11 cellular contexts compared by ENCODE assay signal in genomic region chr6:139473731-139474130, GRCh38.
DNase-seq lines count a peak whose midpoint lies in the region; ATAC-seq and TF ChIP-seq lines count a peak whose summit lies in the region.
"Had no signal": no experiment of that assay in that cellular context is flagged by ENCODE, and none has a peak within 500 bp of the region (broad histone marks: within the 10 kb centered on the region; RNA-seq: fewer than 3 reads in every experiment).

No MANE protein-coding gene starts in this region.

- no peak for ATAC-seq in lower lobe of right lung
- ATAC-seq in HG02571 (IDR thresholded peaks at IDR 0.05; ENCODE audit: unreplicated experiment) = no peak
- no peak for ATAC-seq in activated CD8-positive, alpha-beta memory T cell treated with anti-CD3 and anti-CD28 coated beads, Interleukin-2, amount 10 ng/mL, durations not matched to agents 7 days and 5 days

- no peak overlapping the region for H3K9ac ChIP-seq in HUES6 (ENCODE audit: low read length)
- H3K9ac ChIP-seq in skeletal muscle tissue (ENCODE audit: low read depth in 1 of 3, low read length in 3 of 3) = peak overlapping the region in 2 of 3 donors; percentile 19 to 40

- peaks cover 0 to 4% (median 0%) of the 10 kb centered on the region in 5 experiments for H3K9me3 Mint-ChIP-seq in brain
- H3K9me3 Mint-ChIP-seq in activated CD8-positive, alpha-beta memory T cell treated with anti-CD3 and anti-CD28 coated beads, Interleukin-2, amount 10 ng/mL, durations not matched to agents 7 days and 5 days (ENCODE audit: low read depth) = no peaks in the 10 kb centered on the region
- no peaks in the 10 kb centered on the region for H3K9me3 Mint-ChIP-seq in activated T-helper 2 cell treated with anti-CD3 and anti-CD28 coated beads, Interferon-gamma antibody, Interleukin-2, Interleukin-4, amounts not matched to agents 10 μg/mL and 5 μg/mL and 100 μg/mL, durations not matched to agents 14 hours and 24 hours and 36 hours
- H3K9me3 Mint-ChIP-seq: activated B cell treated with CpG ODN at 0.5 μM for 24 hours; CD8-positive, alpha-beta memory T cell had no signal

- no peaks in the 10 kb centered on the region for H3K36me3 ChIP-seq in HUES6 (ENCODE audit: control insufficient read depth, insufficient read depth, low read length)
- H3K36me3 ChIP-seq in lower lobe of right lung = no peaks in the 10 kb centered on the region
- no peaks in the 10 kb centered on the region for H3K36me3 ChIP-seq in skeletal muscle tissue (ENCODE audit: control insufficient read depth in 3 of 3, insufficient read depth in 3 of 3, low read length in 3 of 3)

- H3K27me3 Mint-ChIP-seq in brain = peaks cover 3% of the 10 kb centered on the region
- H3K27me3 Mint-ChIP-seq in activated CD8-positive, alpha-beta memory T cell treated with anti-CD3 and anti-CD28 coated beads, Interleukin-2, amount 10 ng/mL, durations not matched to agents 7 days and 5 days = no peaks in the 10 kb centered on the region
- H3K27me3 Mint-ChIP-seq in activated T-helper 2 cell treated with anti-CD3 and anti-CD28 coated beads, Interferon-gamma antibody, Interleukin-2, Interleukin-4, amounts not matched to agents 10 μg/mL and 5 μg/mL and 100 μg/mL, durations not matched to agents 14 hours and 24 hours and 36 hours (ENCODE audit: low read depth) = peaks cover 9% of the 10 kb centered on the region
- H3K27me3 Mint-ChIP-seq: activated B cell treated with CpG ODN at 0.5 μM for 24 hours; CD8-positive, alpha-beta memory T cell had no signal

- CTCF ChIA-PET in activated CD8-positive, alpha-beta memory T cell treated with anti-CD3 and anti-CD28 coated beads, Interleukin-2, amount 10 ng/mL, durations not matched to agents 7 days and 5 days (lab: Charles Lee) = interaction anchor here (0.6 to 1.0 kb wide), 2 partner anchors 36 to 104 kb away, joined by 3 read pairs; no protein-coding TSS in a partner anchor

- H3K27me3 ChIP-seq in HUES6 (ENCODE audit: control insufficient read depth, insufficient read depth, low read length) (no peaks in the 10 kb centered on the region), lower lobe of right lung (ENCODE audit: low read depth) (no peaks in the 10 kb centered on the region), skeletal muscle tissue (ENCODE audit: control insufficient read depth in 3 of 3, insufficient read depth in 3 of 3, low read length in 3 of 3) (no peaks in the 10 kb centered on the region)

- TF ChIP-seq CTCF in brain (conservative IDR thresholded peaks at IDR 0.05) (no peak), lower lobe of right lung (IDR thresholded peaks at IDR 0.05) (no peak)

- H3K4me3 ChIP-seq in HUES6 (ENCODE audit: low read depth, low read length) = no peak overlapping the region
- H3K4me3 ChIP-seq in lower lobe of right lung = peak overlapping the region; percentile 7
- H3K4me3 ChIP-seq in skeletal muscle tissue (ENCODE audit: low read length in 3 of 3) = peak overlapping the region in 1 of 3 donors; percentile 59
- H3K4me3 ChIP-seq: GM12878 had no signal

- intact Hi-C loops in lower lobe of right lung (cut with DNase I) = no loop called here
- intact Hi-C loops in activated T-helper 2 cell treated with anti-CD3 and anti-CD28 coated beads, Interferon-gamma antibody, Interleukin-2, Interleukin-4, amounts not matched to agents 10 μg/mL and 5 μg/mL and 100 μg/mL, durations not matched to agents 14 hours and 24 hours and 36 hours (cut with micrococcal nuclease) = no loop called here

- H3K27ac Mint-ChIP-seq in brain = peak overlapping the region; percentile 82 to 98 (median 95)
- no peak overlapping the region for H3K27ac Mint-ChIP-seq in activated CD8-positive, alpha-beta memory T cell treated with anti-CD3 and anti-CD28 coated beads, Interleukin-2, amount 10 ng/mL, durations not matched to agents 7 days and 5 days
- H3K27ac Mint-ChIP-seq in activated T-helper 2 cell treated with anti-CD3 and anti-CD28 coated beads, Interferon-gamma antibody, Interleukin-2, Interleukin-4, amounts not matched to agents 10 μg/mL and 5 μg/mL and 100 μg/mL, durations not matched to agents 14 hours and 24 hours and 36 hours = no peak overlapping the region
- H3K27ac Mint-ChIP-seq: activated B cell treated with CpG ODN at 0.5 μM for 24 hours; CD8-positive, alpha-beta memory T cell had no signal

- H3K9me3 ChIP-seq in HUES6 (ENCODE audit: control insufficient read depth, insufficient read depth, low read depth, low read length) (no peaks in the 10 kb centered on the region), lower lobe of right lung (no peaks in the 10 kb centered on the region), skeletal muscle tissue (ENCODE audit: control insufficient read depth in 3 of 3, low read length in 3 of 3) (no peaks in the 10 kb centered on the region)

- peaks cover 59% of the 10 kb centered on the region for H3K4me1 Mint-ChIP-seq in brain
- H3K4me1 Mint-ChIP-seq in activated CD8-positive, alpha-beta memory T cell treated with anti-CD3 and anti-CD28 coated beads, Interleukin-2, amount 10 ng/mL, durations not matched to agents 7 days and 5 days = peaks cover 9% of the 10 kb centered on the region
- peaks cover 3% of the 10 kb centered on the region for H3K4me1 Mint-ChIP-seq in activated T-helper 2 cell treated with anti-CD3 and anti-CD28 coated beads, Interferon-gamma antibody, Interleukin-2, Interleukin-4, amounts not matched to agents 10 μg/mL and 5 μg/mL and 100 μg/mL, durations not matched to agents 14 hours and 24 hours and 36 hours (ENCODE audit: low read depth)
- H3K4me1 Mint-ChIP-seq: activated B cell treated with CpG ODN at 0.5 μM for 24 hours had no signal

- peaks cover 58% of the 10 kb centered on the region for H3K4me1 ChIP-seq in HUES6 (ENCODE audit: control insufficient read depth, insufficient read depth, low read length)
- H3K4me1 ChIP-seq in lower lobe of right lung = peaks cover 17% of the 10 kb centered on the region
- H3K4me1 ChIP-seq in skeletal muscle tissue (ENCODE audit: control insufficient read depth in 3 of 3, insufficient read depth in 3 of 3, low read length in 3 of 3) = peaks cover 10 to 18% (median 14%) of the 10 kb centered on the region in 3 donors

- H3K4me3 Mint-ChIP-seq in brain = peak overlapping the region; percentile 32 to 83 (median 52)
- H3K4me3 Mint-ChIP-seq in activated CD8-positive, alpha-beta memory T cell treated with anti-CD3 and anti-CD28 coated beads, Interleukin-2, amount 10 ng/mL, durations not matched to agents 7 days and 5 days = no peak overlapping the region
- H3K4me3 Mint-ChIP-seq in activated T-helper 2 cell treated with anti-CD3 and anti-CD28 coated beads, Interferon-gamma antibody, Interleukin-2, Interleukin-4, amounts not matched to agents 10 μg/mL and 5 μg/mL and 100 μg/mL, durations not matched to agents 14 hours and 24 hours and 36 hours (ENCODE audit: low read depth) = no peak overlapping the region
- H3K4me3 Mint-ChIP-seq: activated B cell treated with CpG ODN at 0.5 μM for 24 hours had no signal

- H3K36me3 Mint-ChIP-seq in brain = no peaks in the 10 kb centered on the region
- no peaks in the 10 kb centered on the region for H3K36me3 Mint-ChIP-seq in activated CD8-positive, alpha-beta memory T cell treated with anti-CD3 and anti-CD28 coated beads, Interleukin-2, amount 10 ng/mL, durations not matched to agents 7 days and 5 days
- no peaks in the 10 kb centered on the region for H3K36me3 Mint-ChIP-seq in activated T-helper 2 cell treated with anti-CD3 and anti-CD28 coated beads, Interferon-gamma antibody, Interleukin-2, Interleukin-4, amounts not matched to agents 10 μg/mL and 5 μg/mL and 100 μg/mL, durations not matched to agents 14 hours and 24 hours and 36 hours (ENCODE audit: low read depth)
- H3K36me3 Mint-ChIP-seq: CD8-positive, alpha-beta memory T cell had no signal

- peak overlapping the region; percentile 40; the same call in 1 of the 2 replicates for H3K27ac ChIP-seq in HUES6 (ENCODE audit: low read depth, low read length)
- peak overlapping the region; percentile 57 for H3K27ac ChIP-seq in lower lobe of right lung
- H3K27ac ChIP-seq in skeletal muscle tissue (ENCODE audit: low read depth, low read length) = peak overlapping the region; percentile 33

- no peak for DNase-seq in lower lobe of right lung
- DNase-seq in activated effector memory CD4-positive, alpha-beta T cell treated with Interleukin-2 at 50 U/mL for 16 hours = no peak
- no peak for DNase-seq in activated CD8-positive, alpha-beta memory T cell treated with anti-CD3 and anti-CD28 coated beads, Interleukin-2, amount 10 ng/mL, durations not matched to agents 7 days and 5 days
- DNase-seq in activated T-helper 2 cell treated with anti-CD3 and anti-CD28 coated beads, Interferon-gamma antibody, Interleukin-2, Interleukin-4, amounts not matched to agents 10 μg/mL and 5 μg/mL and 100 μg/mL, durations not matched to agents 14 hours and 24 hours and 36 hours (ENCODE audit: low spot score) = no peak
- DNase-seq: activated B cell treated with CpG ODN at 0.5 μM for 24 hours; CD8-positive, alpha-beta memory T cell had no signal

Comparison
In these comparisons a context has a peak if more than half of its experiments do, and no peak if none do; other contexts are left out.
1. H3K27ac Mint-ChIP-seq: peak in brain (5 of 5); none in activated CD8-positive, alpha-beta memory T cell treated with anti-CD3 and anti-CD28 coated beads, Interleukin-2, amount 10 ng/mL, durations not matched to agents 7 days and 5 days (single experiment) and activated T-helper 2 cell treated with anti-CD3 and anti-CD28 coated beads, Interferon-gamma antibody, Interleukin-2, Interleukin-4, amounts not matched to agents 10 μg/mL and 5 μg/mL and 100 μg/mL, durations not matched to agents 14 hours and 24 hours and 36 hours (single experiment).
2. H3K4me3 Mint-ChIP-seq: peak in brain (5 of 5); none in activated CD8-positive, alpha-beta memory T cell treated with anti-CD3 and anti-CD28 coated beads, Interleukin-2, amount 10 ng/mL, durations not matched to agents 7 days and 5 days (single experiment) and activated T-helper 2 cell treated with anti-CD3 and anti-CD28 coated beads, Interferon-gamma antibody, Interleukin-2, Interleukin-4, amounts not matched to agents 10 μg/mL and 5 μg/mL and 100 μg/mL, durations not matched to agents 14 hours and 24 hours and 36 hours (single experiment).
3. Peak in every context shown above with its lines, with median percentiles within 50 percentile points of each other: H3K27ac ChIP-seq.